In the genomic region with DNA sequence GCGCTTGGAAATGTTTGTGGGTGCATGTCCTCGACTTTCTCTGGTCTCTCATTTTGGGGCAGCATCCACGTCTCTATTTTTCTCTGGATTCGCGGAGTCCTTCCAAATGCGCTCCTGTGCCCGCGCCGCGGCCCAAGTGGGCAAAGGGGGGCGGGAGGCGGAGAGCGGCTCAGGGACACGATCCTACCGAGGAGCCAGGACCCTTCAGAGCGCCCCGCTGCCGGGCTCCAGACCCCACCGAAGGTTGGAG, we compare ENCODE assay signal across 8 cellular contexts. TPM values are rescaled to one million over a fixed set of nuclear protein-coding genes. Genes with fewer than 3 reads are reported as not detected.
DNase-seq lines count a peak whose midpoint lies in the region; ATAC-seq and TF ChIP-seq lines count a peak whose summit lies in the region.

No MANE protein-coding gene starts in this region.

- H3K4me1 ChIP-seq in skeletal muscle tissue (ENCODE audit: control insufficient read depth in 3 of 3, insufficient read depth in 3 of 3, low read length in 3 of 3): peaks cover 16 to 33% (median 17%) of the 10 kb centered on the region in 3 donors

- H3K9me3 ChIP-seq in skeletal muscle tissue (ENCODE audit: control insufficient read depth in 3 of 3, low read length in 3 of 3): no peaks in the 10 kb centered on the region

- no peaks in the 10 kb centered on the region for H3K9me3 Mint-ChIP-seq in activated naive CD8-positive, alpha-beta T cell treated with anti-CD3 and anti-CD28 coated beads for 36 hours

- TF ChIP-seq CTCF in HFF-Myc (IDR thresholded peaks at IDR 0.05; ENCODE audit: low read depth, low read length, missing control alignments): no peak

- peaks cover 81% of the 10 kb centered on the region for H3K27me3 Mint-ChIP-seq in activated naive CD8-positive, alpha-beta T cell treated with anti-CD3 and anti-CD28 coated beads for 36 hours

- peaks cover 21% of the 10 kb centered on the region for H3K4me1 Mint-ChIP-seq in activated naive CD8-positive, alpha-beta T cell treated with anti-CD3 and anti-CD28 coated beads for 36 hours

- no peaks in the 10 kb centered on the region for H3K36me3 Mint-ChIP-seq in activated naive CD8-positive, alpha-beta T cell treated with anti-CD3 and anti-CD28 coated beads for 36 hours

- H3K27ac Mint-ChIP-seq in activated naive CD8-positive, alpha-beta T cell treated with anti-CD3 and anti-CD28 coated beads for 36 hours: no peak overlapping the region

- H3K36me3 ChIP-seq in skeletal muscle tissue (ENCODE audit: control insufficient read depth in 3 of 3, insufficient read depth in 3 of 3, low read length in 3 of 3): no peaks in the 10 kb centered on the region

- H3K4me3 Mint-ChIP-seq in activated naive CD8-positive, alpha-beta T cell treated with anti-CD3 and anti-CD28 coated beads for 36 hours: peak overlapping the region; percentile 82

- DNase-seq in HFF-Myc (ENCODE audit: extremely low read depth, low read depth) (no peak), activated gamma-delta T cell (lab: John Stamatoyannopoulos, UW) (no peak), iPS-NIHi11 (ENCODE audit: low spot score) (no peak), AG08395 (ENCODE audit: low spot score) (no peak)
- DNase-seq in activated naive CD8-positive, alpha-beta T cell treated with anti-CD3 and anti-CD28 coated beads for 36 hours: peak; percentile 10

- H3K9ac ChIP-seq in skeletal muscle tissue (ENCODE audit: low read depth in 1 of 3, low read length in 3 of 3): peak overlapping the region; percentile 87 to 92 (median 87)

- H3K4me3 ChIP-seq in HFF-Myc (replicated peaks; ENCODE audit: low read depth, low read length) (peak overlapping the region; percentile 55), iPS-11a (ENCODE audit: low read depth, low read length) (peak overlapping the region; percentile 43), skeletal muscle tissue (ENCODE audit: low read length in 3 of 3) (peak overlapping the region; percentile 84 to 91 (median 84))

- no peak for ATAC-seq in HG02970 (IDR thresholded peaks at IDR 0.05; ENCODE audit: low FRiP score, unreplicated experiment)

- peaks cover 0 to 5% (median 0%) of the 10 kb centered on the region in 3 donors for H3K27me3 ChIP-seq in skeletal muscle tissue (ENCODE audit: control insufficient read depth in 3 of 3, insufficient read depth in 3 of 3, low read length in 3 of 3)

- H3K27ac ChIP-seq in skeletal muscle tissue (ENCODE audit: low read depth, low read length): peak overlapping the region; percentile 88

RNA-seq across cellular contexts. Expression of gene EPAS1, which starts 1.0 kb away (rescaled TPM):
- total RNA-seq in activated naive CD8-positive, alpha-beta T cell treated with anti-CD3 and anti-CD28 coated beads for 36 hours: 1 to 10 TPM in 1 of 2 experiments, under 1 TPM in 1; 0.78 to 1.5 TPM
- 13.6 TPM for total RNA-seq in skeletal muscle tissue
